1 cellular context compared by ENCODE assay signal in the genomic region with DNA sequence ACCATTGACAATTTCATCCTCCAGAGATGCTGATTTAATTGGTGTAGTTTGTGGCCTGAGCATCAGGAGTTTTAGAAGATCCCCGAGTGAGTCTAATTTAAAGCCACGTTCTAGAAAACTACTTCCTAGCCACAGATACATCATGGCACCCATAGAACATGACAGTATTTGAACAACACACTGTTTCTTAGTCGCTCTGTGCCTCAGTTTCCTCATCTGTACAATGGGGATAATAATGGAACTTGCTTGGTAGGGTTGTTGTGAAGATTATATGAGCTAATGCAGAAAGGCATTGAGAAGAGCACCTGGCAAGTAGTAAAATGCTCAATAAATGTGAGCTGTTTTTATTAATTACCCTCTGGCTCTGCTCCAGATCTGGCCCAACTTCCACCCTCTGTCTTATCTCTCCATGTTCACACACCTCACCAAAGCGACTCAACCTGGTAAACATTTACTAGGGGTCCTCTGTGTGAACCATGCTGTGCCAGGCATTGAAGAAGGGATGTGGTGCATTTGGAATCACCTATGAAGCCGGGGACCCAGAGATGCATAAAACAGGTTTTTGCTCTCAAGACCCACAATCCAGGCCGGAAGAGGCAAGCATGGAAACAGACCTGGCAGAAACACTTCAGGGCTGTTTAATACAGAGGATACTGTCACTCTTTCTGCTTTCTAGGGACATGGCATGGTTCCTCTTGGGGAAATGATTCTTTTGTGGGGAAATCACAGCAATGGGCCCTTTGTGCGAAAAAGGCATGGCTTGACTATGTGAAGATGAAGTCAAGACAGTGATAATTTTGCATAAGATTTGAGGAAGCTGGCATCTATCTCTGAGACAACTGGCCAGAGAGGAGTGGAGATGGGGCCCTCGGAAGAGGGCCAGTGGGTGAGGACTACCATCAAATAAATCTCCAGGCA.
TF ChIP-seq lines count a peak whose summit lies in the region.

No MANE protein-coding gene starts in this region.

TF ChIP-seq in K562, 482 proteins besides CTCF, POLR2A, EP300 and RAD21:
- TF ChIP-seq CHD4 (IDR thresholded peaks at IDR 0.05; ENCODE audit: insufficient read depth, insufficient replicate concordance, low read depth, low read length, poor library complexity, severe bottlenecking) = peak; percentile 82
- TF ChIP-seq, protein P1, sequence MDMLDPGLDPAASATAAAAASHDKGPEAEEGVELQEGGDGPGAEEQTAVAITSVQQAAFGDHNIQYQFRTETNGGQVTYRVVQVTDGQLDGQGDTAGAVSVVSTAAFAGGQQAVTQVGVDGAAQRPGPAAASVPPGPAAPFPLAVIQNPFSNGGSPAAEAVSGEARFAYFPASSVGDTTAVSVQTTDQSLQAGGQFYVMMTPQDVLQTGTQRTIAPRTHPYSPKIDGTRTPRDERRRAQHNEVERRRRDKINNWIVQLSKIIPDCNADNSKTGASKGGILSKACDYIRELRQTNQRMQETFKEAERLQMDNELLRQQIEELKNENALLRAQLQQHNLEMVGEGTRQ (CRISPR knock-in tag; IDR thresholded peaks at IDR 0.05) = no peak
- TF ChIP-seq KAT7 (CRISPR knock-in tag; IDR thresholded peaks at IDR 0.05; ENCODE audit: borderline replicate concordance) = no peak
- TF ChIP-seq, protein P2, sequence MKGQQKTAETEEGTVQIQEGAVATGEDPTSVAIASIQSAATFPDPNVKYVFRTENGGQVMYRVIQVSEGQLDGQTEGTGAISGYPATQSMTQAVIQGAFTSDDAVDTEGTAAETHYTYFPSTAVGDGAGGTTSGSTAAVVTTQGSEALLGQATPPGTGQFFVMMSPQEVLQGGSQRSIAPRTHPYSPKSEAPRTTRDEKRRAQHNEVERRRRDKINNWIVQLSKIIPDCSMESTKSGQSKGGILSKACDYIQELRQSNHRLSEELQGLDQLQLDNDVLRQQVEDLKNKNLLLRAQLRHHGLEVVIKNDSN (CRISPR knock-in tag; IDR thresholded peaks at IDR 0.05) = no peak
- TF ChIP-seq MYC (IDR thresholded peaks at IDR 0.05; ENCODE audit: low read depth, low read length) = no peak
- 0 out of 2 replicates have a peak, but pooled peaks have one; percentile 13 for TF ChIP-seq MYC (CRISPR knock-in tag; IDR thresholded peaks at IDR 0.05; ENCODE audit: borderline replicate concordance, low read depth)
- TF ChIP-seq, protein P3, sequence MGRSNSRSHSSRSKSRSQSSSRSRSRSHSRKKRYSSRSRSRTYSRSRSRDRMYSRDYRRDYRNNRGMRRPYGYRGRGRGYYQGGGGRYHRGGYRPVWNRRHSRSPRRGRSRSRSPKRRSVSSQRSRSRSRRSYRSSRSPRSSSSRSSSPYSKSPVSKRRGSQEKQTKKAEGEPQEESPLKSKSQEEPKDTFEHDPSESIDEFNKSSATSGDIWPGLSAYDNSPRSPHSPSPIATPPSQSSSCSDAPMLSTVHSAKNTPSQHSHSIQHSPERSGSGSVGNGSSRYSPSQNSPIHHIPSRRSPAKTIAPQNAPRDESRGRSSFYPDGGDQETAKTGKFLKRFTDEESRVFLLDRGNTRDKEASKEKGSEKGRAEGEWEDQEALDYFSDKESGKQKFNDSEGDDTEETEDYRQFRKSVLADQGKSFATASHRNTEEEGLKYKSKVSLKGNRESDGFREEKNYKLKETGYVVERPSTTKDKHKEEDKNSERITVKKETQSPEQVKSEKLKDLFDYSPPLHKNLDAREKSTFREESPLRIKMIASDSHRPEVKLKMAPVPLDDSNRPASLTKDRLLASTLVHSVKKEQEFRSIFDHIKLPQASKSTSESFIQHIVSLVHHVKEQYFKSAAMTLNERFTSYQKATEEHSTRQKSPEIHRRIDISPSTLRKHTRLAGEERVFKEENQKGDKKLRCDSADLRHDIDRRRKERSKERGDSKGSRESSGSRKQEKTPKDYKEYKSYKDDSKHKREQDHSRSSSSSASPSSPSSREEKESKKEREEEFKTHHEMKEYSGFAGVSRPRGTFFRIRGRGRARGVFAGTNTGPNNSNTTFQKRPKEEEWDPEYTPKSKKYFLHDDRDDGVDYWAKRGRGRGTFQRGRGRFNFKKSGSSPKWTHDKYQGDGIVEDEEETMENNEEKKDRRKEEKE (IDR thresholded peaks at IDR 0.05; ENCODE audit: borderline replicate concordance in 1 of 2, control insufficient read depth in 1 of 2, low read depth in 2 of 2, low read length in 1 of 2) = no peak
- 0 out of 2 replicates have a peak, but pooled peaks have one; percentile 66 for TF ChIP-seq SMARCA5 (IDR thresholded peaks at IDR 0.05)
- no peak for TF ChIP-seq NFATC3 (IDR thresholded peaks at IDR 0.05)
- TF ChIP-seq, protein P4, sequence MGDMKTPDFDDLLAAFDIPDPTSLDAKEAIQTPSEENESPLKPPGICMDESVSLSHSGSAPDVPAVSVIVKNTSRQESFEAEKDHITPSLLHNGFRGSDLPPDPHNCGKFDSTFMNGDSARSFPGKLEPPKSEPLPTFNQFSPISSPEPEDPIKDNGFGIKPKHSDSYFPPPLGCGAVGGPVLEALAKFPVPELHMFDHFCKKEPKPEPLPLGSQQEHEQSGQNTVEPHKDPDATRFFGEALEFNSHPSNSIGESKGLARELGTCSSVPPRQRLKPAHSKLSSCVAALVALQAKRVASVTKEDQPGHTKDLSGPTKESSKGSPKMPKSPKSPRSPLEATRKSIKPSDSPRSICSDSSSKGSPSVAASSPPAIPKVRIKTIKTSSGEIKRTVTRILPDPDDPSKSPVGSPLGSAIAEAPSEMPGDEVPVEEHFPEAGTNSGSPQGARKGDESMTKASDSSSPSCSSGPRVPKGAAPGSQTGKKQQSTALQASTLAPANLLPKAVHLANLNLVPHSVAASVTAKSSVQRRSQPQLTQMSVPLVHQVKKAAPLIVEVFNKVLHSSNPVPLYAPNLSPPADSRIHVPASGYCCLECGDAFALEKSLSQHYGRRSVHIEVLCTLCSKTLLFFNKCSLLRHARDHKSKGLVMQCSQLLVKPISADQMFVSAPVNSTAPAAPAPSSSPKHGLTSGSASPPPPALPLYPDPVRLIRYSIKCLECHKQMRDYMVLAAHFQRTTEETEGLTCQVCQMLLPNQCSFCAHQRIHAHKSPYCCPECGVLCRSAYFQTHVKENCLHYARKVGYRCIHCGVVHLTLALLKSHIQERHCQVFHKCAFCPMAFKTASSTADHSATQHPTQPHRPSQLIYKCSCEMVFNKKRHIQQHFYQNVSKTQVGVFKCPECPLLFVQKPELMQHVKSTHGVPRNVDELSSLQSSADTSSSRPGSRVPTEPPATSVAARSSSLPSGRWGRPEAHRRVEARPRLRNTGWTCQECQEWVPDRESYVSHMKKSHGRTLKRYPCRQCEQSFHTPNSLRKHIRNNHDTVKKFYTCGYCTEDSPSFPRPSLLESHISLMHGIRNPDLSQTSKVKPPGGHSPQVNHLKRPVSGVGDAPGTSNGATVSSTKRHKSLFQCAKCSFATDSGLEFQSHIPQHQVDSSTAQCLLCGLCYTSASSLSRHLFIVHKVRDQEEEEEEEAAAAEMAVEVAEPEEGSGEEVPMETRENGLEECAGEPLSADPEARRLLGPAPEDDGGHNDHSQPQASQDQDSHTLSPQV (IDR thresholded peaks at IDR 0.05) = no peak
- peak; percentile 96 for TF ChIP-seq ADNP (tag; IDR thresholded peaks at IDR 0.05)
- no peak for TF ChIP-seq FOXJ3 (CRISPR knock-in tag; IDR thresholded peaks at IDR 0.05)
- peak; percentile 32 for TF ChIP-seq PHF20 (IDR thresholded peaks at IDR 0.05; ENCODE audit: partially characterized antibody)
- peak; percentile 98 for TF ChIP-seq BCOR (IDR thresholded peaks at IDR 0.05)
- TF ChIP-seq ZNF124 (CRISPR knock-in tag; IDR thresholded peaks at IDR 0.05) = no peak
- peak; percentile 59 to 89; a peak in 3 of 4 replicates for TF ChIP-seq KDM1A (IDR thresholded peaks at IDR 0.05)
- no peak for TF ChIP-seq PYGO2 (tag; IDR thresholded peaks at IDR 0.05)
- TF ChIP-seq NFIC (IDR thresholded peaks at IDR 0.05) = peak; percentile 54
- 0 out of 2 replicates have a peak, but pooled peaks have one; percentile 31 for TF ChIP-seq ILK (tag; IDR thresholded peaks at IDR 0.05; ENCODE audit: borderline replicate concordance, low read depth)
- TF ChIP-seq PHTF2 (CRISPR knock-in tag; IDR thresholded peaks at IDR 0.05) = no peak
- TF ChIP-seq, protein P5, sequence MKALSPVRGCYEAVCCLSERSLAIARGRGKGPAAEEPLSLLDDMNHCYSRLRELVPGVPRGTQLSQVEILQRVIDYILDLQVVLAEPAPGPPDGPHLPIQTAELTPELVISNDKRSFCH (CRISPR knock-in tag; IDR thresholded peaks at IDR 0.05) = no peak
- TF ChIP-seq, protein P5 (tag; IDR thresholded peaks at IDR 0.05) = 0 out of 2 replicates have a peak, but pooled peaks have one; percentile 9
- peak in 1 of 2 experiments; percentile 56; a peak in 1 of 3 replicates for TF ChIP-seq CBX3 (IDR thresholded peaks at IDR 0.05; ENCODE audit: borderline replicate concordance in 1 of 2, low read length in 2 of 2)
- peak; percentile 95 for TF ChIP-seq RBM25 (IDR thresholded peaks at IDR 0.05; ENCODE audit: low read depth, low read length, severe bottlenecking)
- peak; percentile 36 to 92; a peak in 2 of 4 replicates for TF ChIP-seq RCOR1 (IDR thresholded peaks at IDR 0.05; ENCODE audit: borderline replicate concordance in 1 of 2, low read depth in 2 of 2, low read length in 2 of 2)
TF ChIP-seq in K562: peak in this region for 13.
